Comparison of ENCODE assay signal across 1 cellular context in genomic region chr5:56025303-56025885, GRCh38.
TF ChIP-seq lines count a peak whose summit lies in the region.

No MANE protein-coding gene starts in this region.

TF ChIP-seq in HepG2, 621 proteins besides CTCF, POLR2A, EP300 and RAD21 (continued from another document and continues in another):
- TF ChIP-seq YEATS4 (CRISPR knock-in tag; IDR thresholded peaks at IDR 0.05; ENCODE audit: borderline replicate concordance) (no peak), ELF4 (CRISPR knock-in tag; IDR thresholded peaks at IDR 0.05; ENCODE audit: borderline replicate concordance) (no peak; the same call in 1 of the 2 replicates), BATF2 (CRISPR knock-in tag; IDR thresholded peaks at IDR 0.05) (no peak), ZNF792 (CRISPR knock-in tag; IDR thresholded peaks at IDR 0.05) (0 out of 2 replicates have a peak, but pooled peaks have one; percentile 30), ZNF136 (CRISPR knock-in tag; IDR thresholded peaks at IDR 0.05; ENCODE audit: low read depth) (no peak), ZNF33A (CRISPR knock-in tag; IDR thresholded peaks at IDR 0.05; ENCODE audit: borderline replicate concordance) (no peak), FOXP4 (CRISPR knock-in tag; IDR thresholded peaks at IDR 0.05) (peak; percentile 91), GLMP (CRISPR knock-in tag; IDR thresholded peaks at IDR 0.05; ENCODE audit: borderline replicate concordance) (no peak), ZNF552 (CRISPR knock-in tag; IDR thresholded peaks at IDR 0.05; ENCODE audit: borderline replicate concordance) (no peak), ZNF563 (CRISPR knock-in tag; IDR thresholded peaks at IDR 0.05) (no peak), HDAC2 (CRISPR knock-in tag; IDR thresholded peaks at IDR 0.05) (peak; percentile 86), MXI1 (IDR thresholded peaks at IDR 0.05; ENCODE audit: borderline replicate concordance, low read depth, low read length) (no peak), MZF1 (CRISPR knock-in tag; IDR thresholded peaks at IDR 0.05; ENCODE audit: borderline replicate concordance) (no peak), TBL1XR1 (IDR thresholded peaks at IDR 0.05; ENCODE audit: borderline replicate concordance, low read length, partially characterized antibody) (peak; percentile 43), KLF9 (CRISPR knock-in tag; IDR thresholded peaks at IDR 0.05; ENCODE audit: low read depth) (no peak), CSRNP2 (CRISPR knock-in tag; conservative IDR thresholded peaks at IDR 0.05; ENCODE audit: low read depth) (no peak), ZNF878 (CRISPR knock-in tag; IDR thresholded peaks at IDR 0.05) (no peak; the same call in 1 of the 2 replicates), ZSCAN21 (CRISPR knock-in tag; IDR thresholded peaks at IDR 0.05; ENCODE audit: borderline replicate concordance) (no peak), ZNF883 (CRISPR knock-in tag; IDR thresholded peaks at IDR 0.05; ENCODE audit: not compliant biosample characterization) (no peak), NCOA2 (CRISPR knock-in tag; IDR thresholded peaks at IDR 0.05) (peak; percentile 91), CENPBD1 (CRISPR knock-in tag; IDR thresholded peaks at IDR 0.05; ENCODE audit: borderline replicate concordance, low read depth) (no peak), HNRNPL (IDR thresholded peaks at IDR 0.05; ENCODE audit: low read depth, low read length) (no peak), ATF3 (CRISPR knock-in tag; IDR thresholded peaks at IDR 0.05) (peak; percentile 92), NFE2L1 (CRISPR knock-in tag; IDR thresholded peaks at IDR 0.05; ENCODE audit: borderline replicate concordance) (no peak), ZNF121 (CRISPR knock-in tag; IDR thresholded peaks at IDR 0.05) (no peak), ZNF777 (CRISPR knock-in tag; IDR thresholded peaks at IDR 0.05) (no peak), ZFP36L1 (CRISPR knock-in tag; IDR thresholded peaks at IDR 0.05) (no peak), ZNF770 (CRISPR knock-in tag; IDR thresholded peaks at IDR 0.05) (no peak), SMAD3 (CRISPR knock-in tag; IDR thresholded peaks at IDR 0.05) (peak; percentile 51; the same call in 1 of the 2 replicates), ZNF567 (CRISPR knock-in tag; IDR thresholded peaks at IDR 0.05; ENCODE audit: borderline replicate concordance) (no peak), ZNF12 (CRISPR knock-in tag; IDR thresholded peaks at IDR 0.05) (no peak), ZNF598 (CRISPR knock-in tag; IDR thresholded peaks at IDR 0.05; ENCODE audit: borderline replicate concordance) (no peak), MLXIP (CRISPR knock-in tag; IDR thresholded peaks at IDR 0.05; ENCODE audit: borderline replicate concordance) (no peak), ZNF720 (CRISPR knock-in tag; IDR thresholded peaks at IDR 0.05) (no peak), NFKB2 (CRISPR knock-in tag; IDR thresholded peaks at IDR 0.05; ENCODE audit: borderline replicate concordance) (no peak), ZNF562 (CRISPR knock-in tag; IDR thresholded peaks at IDR 0.05; ENCODE audit: borderline replicate concordance) (no peak), ZNF333 (CRISPR knock-in tag; IDR thresholded peaks at IDR 0.05; ENCODE audit: borderline replicate concordance) (no peak), ZFP1 (CRISPR knock-in tag; IDR thresholded peaks at IDR 0.05) (peak; percentile 99), SMARCE1 (IDR thresholded peaks at IDR 0.05; ENCODE audit: borderline replicate concordance) (no peak), ZKSCAN1 (IDR thresholded peaks at IDR 0.05; ENCODE audit: low read length) (no peak), RELA (CRISPR knock-in tag; IDR thresholded peaks at IDR 0.05) (no peak)
- TF ChIP-seq, protein P1, sequence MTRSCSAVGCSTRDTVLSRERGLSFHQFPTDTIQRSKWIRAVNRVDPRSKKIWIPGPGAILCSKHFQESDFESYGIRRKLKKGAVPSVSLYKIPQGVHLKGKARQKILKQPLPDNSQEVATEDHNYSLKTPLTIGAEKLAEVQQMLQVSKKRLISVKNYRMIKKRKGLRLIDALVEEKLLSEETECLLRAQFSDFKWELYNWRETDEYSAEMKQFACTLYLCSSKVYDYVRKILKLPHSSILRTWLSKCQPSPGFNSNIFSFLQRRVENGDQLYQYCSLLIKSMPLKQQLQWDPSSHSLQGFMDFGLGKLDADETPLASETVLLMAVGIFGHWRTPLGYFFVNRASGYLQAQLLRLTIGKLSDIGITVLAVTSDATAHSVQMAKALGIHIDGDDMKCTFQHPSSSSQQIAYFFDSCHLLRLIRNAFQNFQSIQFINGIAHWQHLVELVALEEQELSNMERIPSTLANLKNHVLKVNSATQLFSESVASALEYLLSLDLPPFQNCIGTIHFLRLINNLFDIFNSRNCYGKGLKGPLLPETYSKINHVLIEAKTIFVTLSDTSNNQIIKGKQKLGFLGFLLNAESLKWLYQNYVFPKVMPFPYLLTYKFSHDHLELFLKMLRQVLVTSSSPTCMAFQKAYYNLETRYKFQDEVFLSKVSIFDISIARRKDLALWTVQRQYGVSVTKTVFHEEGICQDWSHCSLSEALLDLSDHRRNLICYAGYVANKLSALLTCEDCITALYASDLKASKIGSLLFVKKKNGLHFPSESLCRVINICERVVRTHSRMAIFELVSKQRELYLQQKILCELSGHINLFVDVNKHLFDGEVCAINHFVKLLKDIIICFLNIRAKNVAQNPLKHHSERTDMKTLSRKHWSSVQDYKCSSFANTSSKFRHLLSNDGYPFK (CRISPR knock-in tag; IDR thresholded peaks at IDR 0.05; ENCODE audit: borderline replicate concordance): no peak
- TF ChIP-seq, protein P2, sequence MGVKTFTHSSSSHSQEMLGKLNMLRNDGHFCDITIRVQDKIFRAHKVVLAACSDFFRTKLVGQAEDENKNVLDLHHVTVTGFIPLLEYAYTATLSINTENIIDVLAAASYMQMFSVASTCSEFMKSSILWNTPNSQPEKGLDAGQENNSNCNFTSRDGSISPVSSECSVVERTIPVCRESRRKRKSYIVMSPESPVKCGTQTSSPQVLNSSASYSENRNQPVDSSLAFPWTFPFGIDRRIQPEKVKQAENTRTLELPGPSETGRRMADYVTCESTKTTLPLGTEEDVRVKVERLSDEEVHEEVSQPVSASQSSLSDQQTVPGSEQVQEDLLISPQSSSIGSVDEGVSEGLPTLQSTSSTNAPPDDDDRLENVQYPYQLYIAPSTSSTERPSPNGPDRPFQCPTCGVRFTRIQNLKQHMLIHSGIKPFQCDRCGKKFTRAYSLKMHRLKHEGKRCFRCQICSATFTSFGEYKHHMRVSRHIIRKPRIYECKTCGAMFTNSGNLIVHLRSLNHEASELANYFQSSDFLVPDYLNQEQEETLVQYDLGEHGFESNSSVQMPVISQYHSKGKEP (CRISPR knock-in tag; IDR thresholded peaks at IDR 0.05): no peak
- TF ChIP-seq, protein P3, sequence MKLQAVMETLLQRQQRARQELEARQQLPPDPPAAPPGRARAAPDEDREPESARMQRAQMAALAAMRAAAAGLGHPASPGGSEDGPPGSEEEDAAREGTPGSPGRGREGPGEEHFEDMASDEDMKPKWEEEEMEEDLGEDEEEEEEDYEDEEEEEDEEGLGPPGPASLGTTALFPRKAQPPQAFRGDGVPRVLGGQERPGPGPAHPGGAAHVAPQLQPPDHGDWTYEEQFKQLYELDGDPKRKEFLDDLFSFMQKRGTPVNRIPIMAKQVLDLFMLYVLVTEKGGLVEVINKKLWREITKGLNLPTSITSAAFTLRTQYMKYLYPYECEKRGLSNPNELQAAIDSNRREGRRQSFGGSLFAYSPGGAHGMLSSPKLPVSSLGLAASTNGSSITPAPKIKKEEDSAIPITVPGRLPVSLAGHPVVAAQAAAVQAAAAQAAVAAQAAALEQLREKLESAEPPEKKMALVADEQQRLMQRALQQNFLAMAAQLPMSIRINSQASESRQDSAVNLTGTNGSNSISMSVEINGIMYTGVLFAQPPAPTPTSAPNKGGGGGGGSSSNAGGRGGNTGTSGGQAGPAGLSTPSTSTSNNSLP (IDR thresholded peaks at IDR 0.05; ENCODE audit: low read depth, low read length): peak; percentile 76; the same call in 1 of the 2 replicates
